In the genomic region with DNA sequence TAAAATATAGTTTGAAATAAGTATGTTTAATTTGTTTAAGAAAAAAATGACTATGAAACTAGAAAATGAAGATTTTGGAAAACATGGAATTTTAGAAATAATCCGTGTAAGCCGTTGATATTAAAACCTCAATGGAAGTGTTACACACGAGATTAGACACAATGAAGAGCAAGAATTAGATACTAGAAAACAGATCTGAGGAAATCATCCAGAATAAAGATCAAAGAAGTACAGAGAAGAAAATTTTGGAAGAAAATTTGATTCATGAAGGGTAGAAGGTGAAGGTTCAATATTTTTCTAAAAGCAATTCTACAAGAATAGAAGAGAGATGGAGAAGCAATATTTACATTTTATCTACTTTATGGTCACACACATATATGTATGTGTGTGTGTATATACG, we compare ENCODE assay signal across 9 cellular contexts.
"Had no signal": no experiment of that assay in that cellular context is flagged by ENCODE, and none has a peak within 500 bp of the region (broad histone marks: within the 10 kb centered on the region; RNA-seq: fewer than 3 reads in every experiment).

No MANE protein-coding gene starts in this region.

- ATAC-seq: HCT116, K562 had no signal

- H3K4me3 ChIP-seq: GM23248, HAP-1, K562 had no signal

- H3K27ac Mint-ChIP-seq: HFFc6 had no signal

- H3K9ac ChIP-seq: GM23248 had no signal

- H3K36me3 ChIP-seq: HAP-1 had no signal

- FAIRE-seq: HTR-8/SVneo, K562 had no signal

- H3K9me3 ChIP-seq: HAP-1 had no signal

- H3K27ac ChIP-seq: GM23248 had no signal

- DNase-seq: GM23248, GOT3, H7, HFFc6, IMR-90 had no signal

- H3K4me3 Mint-ChIP-seq: HFFc6 had no signal

- H2AFZ ChIP-seq: GM23248 had no signal
